Comparison of ENCODE assay signal across 2 cellular contexts in the genomic region with DNA sequence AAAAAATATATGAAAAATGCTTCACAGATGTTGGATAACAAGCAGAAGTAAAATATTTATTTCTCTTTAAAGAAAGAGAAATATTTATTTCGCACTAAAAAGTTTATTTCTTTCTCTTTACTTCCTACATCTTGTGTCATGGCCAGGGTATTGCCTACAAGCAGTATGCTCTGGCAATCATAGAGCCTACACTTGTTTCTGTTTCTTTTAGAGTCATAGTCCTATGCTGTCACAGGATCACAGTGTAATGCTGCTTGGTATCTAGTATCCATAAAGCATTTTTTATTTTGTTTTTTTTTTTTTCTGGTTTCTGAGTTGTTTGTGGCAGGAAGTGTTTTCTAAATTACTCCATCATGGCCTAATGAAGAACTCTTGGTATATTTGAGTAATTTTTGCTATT.
TF ChIP-seq lines count a peak whose summit lies in the region.

No MANE protein-coding gene starts in this region.

TF ChIP-seq in SK-N-SH treated with all-trans-retinoic acid at 6 μM for 48 hours, 23 proteins besides CTCF, POLR2A, EP300 and RAD21 (continued from another document):
- TF ChIP-seq POU6F1 (CRISPR knock-in tag; IDR thresholded peaks at IDR 0.05; ENCODE audit: borderline replicate concordance, low read depth), result no peak
- no peak for TF ChIP-seq PATZ1 (CRISPR knock-in tag; IDR thresholded peaks at IDR 0.05; ENCODE audit: borderline replicate concordance)
- no peak for TF ChIP-seq ZNF8 (CRISPR knock-in tag; IDR thresholded peaks at IDR 0.05)
- no peak for TF ChIP-seq ZFP30 (CRISPR knock-in tag; IDR thresholded peaks at IDR 0.05)
- TF ChIP-seq ISL1 (CRISPR knock-in tag; IDR thresholded peaks at IDR 0.05), result no peak
- TF ChIP-seq, protein P1, sequence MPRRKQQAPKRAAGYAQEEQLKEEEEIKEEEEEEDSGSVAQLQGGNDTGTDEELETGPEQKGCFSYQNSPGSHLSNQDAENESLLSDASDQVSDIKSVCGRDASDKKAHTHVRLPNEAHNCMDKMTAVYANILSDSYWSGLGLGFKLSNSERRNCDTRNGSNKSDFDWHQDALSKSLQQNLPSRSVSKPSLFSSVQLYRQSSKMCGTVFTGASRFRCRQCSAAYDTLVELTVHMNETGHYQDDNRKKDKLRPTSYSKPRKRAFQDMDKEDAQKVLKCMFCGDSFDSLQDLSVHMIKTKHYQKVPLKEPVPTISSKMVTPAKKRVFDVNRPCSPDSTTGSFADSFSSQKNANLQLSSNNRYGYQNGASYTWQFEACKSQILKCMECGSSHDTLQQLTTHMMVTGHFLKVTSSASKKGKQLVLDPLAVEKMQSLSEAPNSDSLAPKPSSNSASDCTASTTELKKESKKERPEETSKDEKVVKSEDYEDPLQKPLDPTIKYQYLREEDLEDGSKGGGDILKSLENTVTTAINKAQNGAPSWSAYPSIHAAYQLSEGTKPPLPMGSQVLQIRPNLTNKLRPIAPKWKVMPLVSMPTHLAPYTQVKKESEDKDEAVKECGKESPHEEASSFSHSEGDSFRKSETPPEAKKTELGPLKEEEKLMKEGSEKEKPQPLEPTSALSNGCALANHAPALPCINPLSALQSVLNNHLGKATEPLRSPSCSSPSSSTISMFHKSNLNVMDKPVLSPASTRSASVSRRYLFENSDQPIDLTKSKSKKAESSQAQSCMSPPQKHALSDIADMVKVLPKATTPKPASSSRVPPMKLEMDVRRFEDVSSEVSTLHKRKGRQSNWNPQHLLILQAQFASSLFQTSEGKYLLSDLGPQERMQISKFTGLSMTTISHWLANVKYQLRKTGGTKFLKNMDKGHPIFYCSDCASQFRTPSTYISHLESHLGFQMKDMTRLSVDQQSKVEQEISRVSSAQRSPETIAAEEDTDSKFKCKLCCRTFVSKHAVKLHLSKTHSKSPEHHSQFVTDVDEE (CRISPR knock-in tag; IDR thresholded peaks at IDR 0.05), result no peak
- TF ChIP-seq ESRRG (CRISPR knock-in tag; IDR thresholded peaks at IDR 0.05), result no peak

TF ChIP-seq in SK-N-SH, 30 proteins besides CTCF, POLR2A, EP300 and RAD21 (continued from another document):
- no peak for TF ChIP-seq PBX3 (IDR thresholded peaks at IDR 0.05)
- no peak for TF ChIP-seq FOXM1 (IDR thresholded peaks at IDR 0.05; ENCODE audit: low read depth)
- no peak for TF ChIP-seq RCOR1 (IDR thresholded peaks at IDR 0.05; ENCODE audit: low read length)
- TF ChIP-seq GABPA (IDR thresholded peaks at IDR 0.05; ENCODE audit: low read depth), result no peak
- no peak for TF ChIP-seq RFX5 (IDR thresholded peaks at IDR 0.05; ENCODE audit: low read length)
- TF ChIP-seq FOXJ3 (CRISPR knock-in tag; IDR thresholded peaks at IDR 0.05), result no peak
- no peak for TF ChIP-seq GATA2 (CRISPR knock-in tag; IDR thresholded peaks at IDR 0.05)
- no peak for TF ChIP-seq NFIC (IDR thresholded peaks at IDR 0.05; ENCODE audit: borderline replicate concordance)
- no peak for TF ChIP-seq JUND (IDR thresholded peaks at IDR 0.05)
